12 cellular contexts compared by ENCODE assay signal in the genomic region with DNA sequence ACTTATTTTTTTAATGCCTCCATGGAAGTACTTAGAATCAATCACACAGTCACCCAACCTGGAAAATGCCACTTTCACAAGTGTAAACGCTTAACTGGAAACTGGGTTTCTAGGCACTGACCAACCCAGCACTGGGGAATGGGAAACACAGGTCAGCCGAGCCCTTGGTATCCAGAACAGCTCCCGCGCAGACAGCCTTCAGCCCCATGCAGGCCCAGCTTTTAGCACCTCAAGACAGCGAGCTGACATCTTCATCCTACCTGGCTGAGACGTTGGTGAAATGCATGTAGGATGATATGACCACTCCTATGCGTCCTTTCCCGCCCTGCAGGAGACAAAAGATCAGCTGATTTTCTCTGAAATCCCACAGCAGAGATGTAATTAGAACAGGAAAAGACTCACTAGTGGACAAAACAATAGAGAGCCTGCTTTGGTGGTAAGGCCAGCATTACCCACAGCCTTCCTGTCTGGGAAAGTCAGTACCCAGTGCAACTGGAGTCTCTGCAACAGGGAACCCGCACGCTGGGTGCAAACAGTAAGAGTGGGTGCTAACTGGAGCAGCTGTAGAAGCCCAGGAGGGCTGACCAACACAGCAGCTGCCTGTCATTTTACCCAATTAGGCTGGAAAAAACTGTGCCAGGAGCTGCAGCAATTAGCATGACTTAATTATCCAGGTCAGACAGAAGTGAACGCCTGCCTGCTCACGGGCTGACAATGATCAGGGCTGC.
DNase-seq lines count a peak whose midpoint lies in the region; ATAC-seq and TF ChIP-seq lines count a peak whose summit lies in the region.
"Had no signal": no experiment of that assay in that cellular context is flagged by ENCODE, and none has a peak within 500 bp of the region (broad histone marks: within the 10 kb centered on the region; RNA-seq: fewer than 3 reads in every experiment).

No MANE protein-coding gene starts in this region.

- in situ Hi-C loops in GM23248 (cut with MboI): no loop called here

- H3K4me3 ChIP-seq in ascending aorta (no peak overlapping the region), GM23248 (no peak overlapping the region)

- no peak for ATAC-seq in GM19452 (IDR thresholded peaks at IDR 0.05; ENCODE audit: unreplicated experiment)

- DNase-seq in DMS 273 treated with DMSO at 0.1 percent for 48 hours (lab: John Stamatoyannopoulos, UW): peak; percentile 23
- DNase-seq in NCI-H1694 (lab: John Stamatoyannopoulos, UW): peak; percentile 66
- no peak for DNase-seq in ascending aorta (ENCODE audit: low spot score in 2 of 2)
- DNase-seq in mesothelial cell of epicardium (ENCODE audit: low spot score in 2 of 2, unreplicated experiment in 2 of 2): no peak
- no peak for DNase-seq in GM23248
- DNase-seq in Kasumi-1 (lab: John Stamatoyannopoulos, UW): no peak
- DNase-seq in iPS-NIHi11 (ENCODE audit: low spot score): no peak
- DNase-seq: activated CD8-positive, alpha-beta memory T cell treated with anti-CD3 and anti-CD28 coated beads, Interleukin-2, amount 50 U/mL, for 4 hours; activated naive CD4-positive, alpha-beta T cell treated with anti-CD3 and anti-CD28 coated beads, Interleukin-2, amount 10 ng/mL, durations not matched to agents 7 days and 5 days; DND-41; stimulated activated CD4-positive, alpha-beta T cell treated with anti-CD3 and anti-CD28 coated beads, Interleukin-4, amount 100 ng/mL, for 24 hours had no signal

- H3K36me3 ChIP-seq in ascending aorta (peaks cover 9 to 19% of the 10 kb centered on the region in 2 donors), GM23248 (ENCODE audit: low read depth) (peaks cover 17% of the 10 kb centered on the region; the same call in 1 of the 2 replicates)

- 95 to 96% methylated on average over 12 of the region's 12 CpGs for WGBS in GM23248 (ENCODE audit: low coverage in 1 of 2, low lambda C conversion rate in 2 of 2, missing lambda C conversion rate in 2 of 2), 2 experiments

- H4K20me1 ChIP-seq in GM23248 (ENCODE audit: insufficient read depth): no peaks in the 10 kb centered on the region

- no peaks in the 10 kb centered on the region for H3K27me3 Mint-ChIP-seq in mesothelial cell of epicardium (ENCODE audit: low read depth)
- H3K27me3 Mint-ChIP-seq: activated naive CD4-positive, alpha-beta T cell treated with anti-CD3 and anti-CD28 coated beads, Interleukin-2, amount 10 ng/mL, durations not matched to agents 7 days and 5 days had no signal

- H3K4me1 ChIP-seq in ascending aorta (peaks cover 4 to 7% of the 10 kb centered on the region in 2 donors), GM23248 (ENCODE audit: insufficient read depth) (no peaks in the 10 kb centered on the region)

- H3K9me3 ChIP-seq in ascending aorta (no peaks in the 10 kb centered on the region), GM23248 (ENCODE audit: low read depth) (no peaks in the 10 kb centered on the region)

- no peak overlapping the region for H3K4me3 Mint-ChIP-seq in mesothelial cell of epicardium
- H3K4me3 Mint-ChIP-seq: activated naive CD4-positive, alpha-beta T cell treated with anti-CD3 and anti-CD28 coated beads, Interleukin-2, amount 10 ng/mL, durations not matched to agents 7 days and 5 days had no signal

- H3K27ac Mint-ChIP-seq in mesothelial cell of epicardium: peak overlapping the region; percentile 85
- H3K27ac Mint-ChIP-seq: activated naive CD4-positive, alpha-beta T cell treated with anti-CD3 and anti-CD28 coated beads, Interleukin-2, amount 10 ng/mL, durations not matched to agents 7 days and 5 days had no signal

- H3K27ac ChIP-seq in ascending aorta (peak overlapping the region; percentile 31 to 40), GM23248 (no peak overlapping the region)

- intact Hi-C loops in ascending aorta (cut with DNase I): no loop called here

- H3K4me2 ChIP-seq in GM23248 (ENCODE audit: unreplicated experiment): no peak overlapping the region

- peaks cover 6% of the 10 kb centered on the region; the same call in 1 of the 2 replicates for H3K79me2 ChIP-seq in GM23248 (ENCODE audit: insufficient read depth)

- H2AFZ ChIP-seq in GM23248: no peak overlapping the region

- TF ChIP-seq CTCF in ascending aorta (IDR thresholded peaks at IDR 0.05) (no peak), mesothelial cell of epicardium (IDR thresholded peaks at IDR 0.05; ENCODE audit: unreplicated experiment) (no peak)

- no peaks in the 10 kb centered on the region for H3K9me3 Mint-ChIP-seq in mesothelial cell of epicardium
- H3K9me3 Mint-ChIP-seq: activated naive CD4-positive, alpha-beta T cell treated with anti-CD3 and anti-CD28 coated beads, Interleukin-2, amount 10 ng/mL, durations not matched to agents 7 days and 5 days had no signal

- H3K9ac ChIP-seq in GM23248: no peak overlapping the region

- H3K4me1 Mint-ChIP-seq in mesothelial cell of epicardium: no peaks in the 10 kb centered on the region
- H3K4me1 Mint-ChIP-seq: activated naive CD4-positive, alpha-beta T cell treated with anti-CD3 and anti-CD28 coated beads, Interleukin-2, amount 10 ng/mL, durations not matched to agents 7 days and 5 days had no signal

- peaks cover 51% of the 10 kb centered on the region for H3K36me3 Mint-ChIP-seq in mesothelial cell of epicardium
- H3K36me3 Mint-ChIP-seq: activated naive CD4-positive, alpha-beta T cell treated with anti-CD3 and anti-CD28 coated beads, Interleukin-2, amount 10 ng/mL, durations not matched to agents 7 days and 5 days had no signal

- H3K27me3 ChIP-seq in ascending aorta (no peaks in the 10 kb centered on the region), GM23248 (replicated peaks; ENCODE audit: insufficient read depth) (no peaks in the 10 kb centered on the region)

- no peaks in the 10 kb centered on the region for H3K9me2 ChIP-seq in GM23248 (ENCODE audit: insufficient read depth)

- H3F3A ChIP-seq in GM23248 (ENCODE audit: insufficient read depth): no peaks in the 10 kb centered on the region

Comparison
In these comparisons a context has a peak if more than half of its experiments do, and no peak if none do; other contexts are left out.
1. DNase-seq: peak in DMS 273 treated with DMSO at 0.1 percent for 48 hours (single experiment) and NCI-H1694 (single experiment); none in ascending aorta (0 of 2), mesothelial cell of epicardium (0 of 2), GM23248 (single experiment), Kasumi-1 (0 of 2) and iPS-NIHi11 (single experiment).